Comparison of ENCODE assay signal across 23 cellular contexts in the genomic region with DNA sequence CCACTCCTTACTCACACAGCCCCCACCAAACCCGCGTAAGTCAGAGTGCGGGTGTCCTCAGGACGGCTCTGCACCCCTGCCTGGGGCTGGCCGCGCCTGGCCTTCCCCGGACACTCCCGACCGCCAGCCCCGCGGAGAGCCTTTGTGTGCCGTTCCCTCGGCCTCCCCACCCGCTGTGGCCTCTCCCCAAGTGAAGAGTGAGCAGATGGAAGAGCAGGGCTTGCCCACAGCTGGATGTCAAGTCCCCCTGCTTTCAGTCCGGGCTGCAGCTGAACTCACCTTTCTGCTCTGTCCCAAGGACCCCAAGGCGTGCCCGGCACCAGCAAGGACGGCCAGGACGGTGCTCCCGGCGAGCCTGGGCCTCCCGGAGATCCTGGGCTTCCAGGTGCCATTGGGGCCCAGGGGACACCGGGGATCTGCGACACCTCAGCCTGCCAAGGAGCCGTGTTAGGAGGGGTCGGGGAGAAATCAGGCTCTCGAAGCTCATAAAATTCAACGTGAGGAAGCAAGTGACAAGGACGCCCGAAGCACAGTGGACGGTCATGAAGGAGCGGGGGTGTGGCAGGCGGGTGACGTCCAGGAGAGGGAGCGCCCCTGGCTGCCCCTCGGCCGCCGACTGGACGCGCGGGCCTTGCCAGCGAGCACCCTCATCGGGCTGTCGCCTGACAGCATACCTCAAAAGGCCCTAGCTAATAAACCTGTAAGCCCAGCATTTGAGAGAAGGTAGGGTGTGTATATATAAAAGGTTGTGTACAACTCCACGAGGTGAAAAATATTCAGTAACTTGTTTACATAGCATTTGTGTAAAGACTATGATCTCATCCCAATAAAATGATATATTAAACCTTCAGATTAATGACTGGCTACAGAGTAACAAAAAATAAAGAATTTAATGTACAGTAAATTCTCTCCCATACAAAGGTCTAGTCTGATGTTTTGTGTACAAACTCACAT. TPM values are rescaled to one million over a fixed set of nuclear protein-coding genes. Genes with fewer than 3 reads are reported as not detected.
DNase-seq lines count a peak whose midpoint lies in the region; ATAC-seq and TF ChIP-seq lines count a peak whose summit lies in the region.
"Had no signal": no experiment of that assay in that cellular context is flagged by ENCODE, and none has a peak within 500 bp of the region (broad histone marks: within the 10 kb centered on the region; RNA-seq: fewer than 3 reads in every experiment).

No MANE protein-coding gene starts in this region.

- H3K36me3 Mint-ChIP-seq in chondrocyte (ENCODE audit: low read depth): peaks cover 2% of the 10 kb centered on the region

- no peak overlapping the region for H3K4me3 ChIP-seq in HUES64 (ENCODE audit: low read length)
- H3K4me3 ChIP-seq: adrenal gland; BLaER1 treated with 17β-estradiol and CSF1 and Interleukin-3, amounts not matched to agents 10 nM and 100 nM; heart right ventricle had no signal

- H3K27me3 ChIP-seq in HUES64 (ENCODE audit: insufficient read depth, low read length): no peaks in the 10 kb centered on the region
- H3K27me3 ChIP-seq: adrenal gland had no signal

- no peak for TF ChIP-seq CTCF in chondrocyte (IDR thresholded peaks at IDR 0.05)

- no peaks in the 10 kb centered on the region for H3K4me1 ChIP-seq in HUES64 (ENCODE audit: insufficient read depth, low read length)
- H3K4me1 ChIP-seq: adrenal gland, Caco-2 had no signal

- no peak overlapping the region for H3K27ac Mint-ChIP-seq in chondrocyte (ENCODE audit: unreplicated experiment)
- H3K27ac Mint-ChIP-seq: activated CD4-positive, alpha-beta T cell treated with anti-CD3 and anti-CD28 coated beads, Interleukin-2, amount 10 ng/mL, durations not matched to agents 24 days and 14 days had no signal

- H3K9ac ChIP-seq in HUES64 (ENCODE audit: low read depth, low read length): peak overlapping the region; percentile 24; the same call in 1 of the 2 replicates
- H3K9ac ChIP-seq: BLaER1 treated with 17β-estradiol and CSF1 and Interleukin-3, amounts not matched to agents 10 nM and 100 nM had no signal

- no peak for ATAC-seq in GM18868 (IDR thresholded peaks at IDR 0.05; ENCODE audit: unreplicated experiment)
- ATAC-seq in GM18858 (IDR thresholded peaks at IDR 0.05; ENCODE audit: unreplicated experiment): no peak
- ATAC-seq: left lobe of liver had no signal

- H3K9me3 ChIP-seq in HUES64 (ENCODE audit: insufficient read depth, low read depth, low read length): no peaks in the 10 kb centered on the region
- H3K9me3 ChIP-seq: adrenal gland, Caco-2, heart right ventricle had no signal

- no peak overlapping the region for H3K27ac ChIP-seq in HUES64 (ENCODE audit: low read depth, low read length)
- H3K27ac ChIP-seq: adrenal gland, heart right ventricle had no signal

- H3K4me1 Mint-ChIP-seq in chondrocyte (ENCODE audit: low read depth): peaks cover 2% of the 10 kb centered on the region
- H3K4me1 Mint-ChIP-seq: activated CD4-positive, alpha-beta T cell treated with anti-CD3 and anti-CD28 coated beads, Interleukin-2, amount 10 ng/mL, durations not matched to agents 24 days and 14 days had no signal

- DNase-seq in NCI-H2171 treated with DMSO at 0.1 percent for 48 hours (lab: John Stamatoyannopoulos, UW): peak; percentile 42
- no peak for DNase-seq in NCI-H2171 (lab: John Stamatoyannopoulos, UW)
- peak; percentile 82 for DNase-seq in chondrocyte (ENCODE audit: low spot score)
- peak; percentile 25 for DNase-seq in retina
- no peak for DNase-seq in stimulated activated CD4-positive, alpha-beta T cell treated with anti-CD3 and anti-CD28 coated beads, Interleukin-4, amount 100 ng/mL, for 24 hours
- DNase-seq: activated CD4-positive, alpha-beta T cell treated with anti-CD3 and anti-CD28 coated beads, Interleukin-2, amount 10 ng/mL, durations not matched to agents 24 days and 14 days; activated naive CD4-positive, alpha-beta T cell treated with Interleukin-2 at 50 U/mL for 16 hours; activated T-cell treated with anti-CD3 and anti-CD28 coated beads, Interleukin-2, amount 50 U/mL, for 48 hours; DND-41; effector CD4-positive, alpha-beta T cell; heart right ventricle; Kasumi-1; NCI-H2029; T-helper 2 cell; trophoblast cell had no signal

- no peaks in the 10 kb centered on the region for H3K9me3 Mint-ChIP-seq in chondrocyte (ENCODE audit: low read depth)
- H3K9me3 Mint-ChIP-seq: activated CD4-positive, alpha-beta T cell treated with anti-CD3 and anti-CD28 coated beads, Interleukin-2, amount 10 ng/mL, durations not matched to agents 24 days and 14 days had no signal

- WGBS in HUES64: 91% methylated on average over 44 of the region's 45 CpGs

- no peaks in the 10 kb centered on the region for H3K27me3 Mint-ChIP-seq in chondrocyte (ENCODE audit: low read depth)
- H3K27me3 Mint-ChIP-seq: activated CD4-positive, alpha-beta T cell treated with anti-CD3 and anti-CD28 coated beads, Interleukin-2, amount 10 ng/mL, durations not matched to agents 24 days and 14 days; brain had no signal

- H3K4me3 Mint-ChIP-seq in chondrocyte (ENCODE audit: unreplicated experiment): no peak overlapping the region
- H3K4me3 Mint-ChIP-seq: activated CD4-positive, alpha-beta T cell treated with anti-CD3 and anti-CD28 coated beads, Interleukin-2, amount 10 ng/mL, durations not matched to agents 24 days and 14 days; brain had no signal

- H3K36me3 ChIP-seq in HUES64 (ENCODE audit: insufficient read depth, low read length): peaks cover 42% of the 10 kb centered on the region
- H3K36me3 ChIP-seq: adrenal gland had no signal

RNA-seq across cellular contexts. Expression of a gene that starts 21.1 kb away (rescaled TPM):
- polyA plus RNA-seq in HUES64 (2013, experiment 1 of 2): 10.8 TPM
- 16.0 TPM for polyA plus RNA-seq in HUES64 (2013, experiment 2 of 2)
- total RNA-seq in chondrocyte: 12.7 to 20.0 TPM (median 13.0 TPM) in 3 replicates

RNA-seq across cellular contexts. Expression of a gene that starts 23.7 kb away (rescaled TPM):
- polyA plus RNA-seq in HUES64 (2013, experiment 1 of 2): 37.3 TPM
- polyA plus RNA-seq in HUES64 (2013, experiment 2 of 2): 34.6 TPM
- 8.6 to 11.3 TPM (median 8.9 TPM) in 3 replicates for total RNA-seq in chondrocyte
- total RNA-seq: activated CD4-positive, alpha-beta T cell treated with anti-CD3 and anti-CD28 coated beads, Interleukin-2, amount 10 ng/mL, durations not matched to agents 24 days and 14 days had no signal

RNA-seq across cellular contexts. Expression of a gene that starts 35.9 kb away (rescaled TPM):
- 12.8 TPM for polyA plus RNA-seq in HUES64 (2013, experiment 1 of 2)
- 15.0 TPM for polyA plus RNA-seq in HUES64 (2013, experiment 2 of 2)
- total RNA-seq in chondrocyte: 31.5 to 32.2 TPM (median 31.8 TPM) in 3 replicates

RNA-seq across cellular contexts. Expression of a gene that starts 44.2 kb away (rescaled TPM):
- polyA plus RNA-seq in HUES64 (2013, experiment 1 of 2): 12.9 TPM
- 15.5 TPM for polyA plus RNA-seq in HUES64 (2013, experiment 2 of 2)
- total RNA-seq in chondrocyte: 9.5 to 10.4 TPM (median 10.3 TPM) in 3 replicates

Comparison
In these comparisons a context has a peak if more than half of its experiments do, and no peak if none do; other contexts are left out.
1. DNase-seq: peak in NCI-H2171 treated with DMSO at 0.1 percent for 48 hours (single experiment), chondrocyte (single experiment) and retina (single experiment); none in NCI-H2171 (single experiment) and stimulated activated CD4-positive, alpha-beta T cell treated with anti-CD3 and anti-CD28 coated beads, Interleukin-4, amount 100 ng/mL, for 24 hours (single experiment).